Comparison of ENCODE assay signal across 6 cellular contexts in genomic region chr11:71796781-71797180, GRCh38. TPM values are rescaled to one million over a fixed set of nuclear protein-coding genes. Genes with fewer than 3 reads are reported as not detected.
"Had no signal": no experiment of that assay in that cellular context is flagged by ENCODE, and none has a peak within 500 bp of the region (broad histone marks: within the 10 kb centered on the region; RNA-seq: fewer than 3 reads in every experiment).

No MANE protein-coding gene starts in this region.

RNA-seq across cellular contexts. Expression of gene DEFB108B, which starts 36.2 kb away (rescaled TPM):
- total RNA-seq: LHCN-M2, PC-3, Peyer's patch, Right ventricle myocardium superior, SJSA1 had no signal
- polyA plus RNA-seq: SK-N-SH had no signal
